8 cellular contexts compared by ENCODE assay signal in genomic region chr10:110497438-110498086, GRCh38. TPM values are rescaled to one million over a fixed set of nuclear protein-coding genes. Genes with fewer than 3 reads are reported as not detected.
DNase-seq lines count a peak whose midpoint lies in the region; ATAC-seq and TF ChIP-seq lines count a peak whose summit lies in the region.

Gene DUSP5 (plus strand): TSS chr10:110497907. CDS start chr10:110498122, 215 bp downstream.

- peak within 1 kb of the TSS; percentile 92 to 93 for H3K27ac ChIP-seq in SK-N-SH (ENCODE audit: low read depth in 2 of 2, low read length in 1 of 2)
- H3K27ac ChIP-seq in gastroesophageal sphincter, result peak within 1 kb of the TSS; percentile 86 to 96 (median 90)

- H3K36me3 Mint-ChIP-seq in activated naive CD4-positive, alpha-beta T cell treated with anti-CD3 and anti-CD28 coated beads, Interleukin-2, amount 10 ng/mL, durations not matched to agents 7 days and 5 days, result peaks cover 39% of the 10 kb centered on the region

- TF ChIP-seq POLR2A in gastroesophageal sphincter (IDR thresholded peaks at IDR 0.05), result peak; percentile 87 to 93

- H2AFZ ChIP-seq in SK-N-SH (ENCODE audit: low read depth), result no peak within 1 kb of the TSS

- H3K9me3 ChIP-seq in MG63 (no peaks in the 10 kb centered on the region), SK-N-SH (no peaks in the 10 kb centered on the region), gastroesophageal sphincter (no peaks in the 10 kb centered on the region)

- 4% methylated on average over 10 of the region's 98 CpGs for WGBS in SK-N-SH (ENCODE audit: low lambda C conversion rate)
- WGBS in gastroesophageal sphincter (ENCODE audit: low coverage in 1 of 2), 2 donors, result 0% methylated on average over 6 of the region's 98 CpGs; no CpG with 5 or more reads in 1 of the 2 donors

- peak within 1 kb of the TSS; percentile 82 for H3K4me3 ChIP-seq in H7 (ENCODE audit: insufficient read depth, low read depth, low read length)
- peak within 1 kb of the TSS; percentile 75 for H3K4me3 ChIP-seq in MG63
- H3K4me3 ChIP-seq in SK-N-SH (ENCODE audit: low read depth in 2 of 2, low read length in 1 of 2), result peak within 1 kb of the TSS; percentile 79 to 84
- H3K4me3 ChIP-seq in gastroesophageal sphincter, result peak within 1 kb of the TSS; percentile 62 to 96

- H3K4me1 ChIP-seq in SK-N-SH (ENCODE audit: control insufficient read depth in 1 of 2, insufficient read depth in 2 of 2, low read depth in 1 of 2, low read length in 1 of 2), result peaks cover 34 to 50% of the 10 kb centered on the region in 2 experiments
- peaks cover 4 to 65% (median 33%) of the 10 kb centered on the region in 3 donors for H3K4me1 ChIP-seq in gastroesophageal sphincter

- no peak for TF ChIP-seq RAD21 in SK-N-SH (IDR thresholded peaks at IDR 0.05; ENCODE audit: low read length)

- H4K20me1 ChIP-seq in SK-N-SH (ENCODE audit: insufficient read depth), result peaks cover 20% of the 10 kb centered on the region

- H3K4me2 ChIP-seq in SK-N-SH, result peak within 1 kb of the TSS; percentile 94

- H3F3A ChIP-seq in SK-N-SH (replicated peaks; ENCODE audit: insufficient read depth), result peaks cover 41% of the 10 kb centered on the region

- POLR2A ChIA-PET in SK-N-SH (lab: Yijun Ruan, JAX), result interaction anchor here (0.7 to 1.3 kb wide), 2 partner anchors 22 to 34 kb away, joined by 3 read pairs; no protein-coding TSS in a partner anchor

- DNase-seq in GM03348 (ENCODE audit: low spot score), result peak; percentile 96
- peak; percentile 98 for DNase-seq in H7
- DNase-seq in MG63, result peak; percentile 88
- peak; percentile 98 for DNase-seq in SK-N-SH
- DNase-seq in activated naive CD4-positive, alpha-beta T cell treated with anti-CD3 and anti-CD28 coated beads, Interleukin-2, amount 10 ng/mL, durations not matched to agents 7 days and 5 days, result peak; percentile 94
- peak; percentile 24 to 94 (median 80) for DNase-seq in nucleus accumbens (lab: John Stamatoyannopoulos, UW)
- DNase-seq in superior temporal gyrus (ENCODE audit: extremely low spot score), result peak; percentile 94

- H3K27me3 Mint-ChIP-seq in activated naive CD4-positive, alpha-beta T cell treated with anti-CD3 and anti-CD28 coated beads, Interleukin-2, amount 10 ng/mL, durations not matched to agents 7 days and 5 days, result peaks cover 9% of the 10 kb centered on the region

- H3K4me3 Mint-ChIP-seq in activated naive CD4-positive, alpha-beta T cell treated with anti-CD3 and anti-CD28 coated beads, Interleukin-2, amount 10 ng/mL, durations not matched to agents 7 days and 5 days, result peak within 1 kb of the TSS; percentile 98

- H3K9ac ChIP-seq in SK-N-SH, result peak within 1 kb of the TSS; percentile 96

- H3K4me1 Mint-ChIP-seq in activated naive CD4-positive, alpha-beta T cell treated with anti-CD3 and anti-CD28 coated beads, Interleukin-2, amount 10 ng/mL, durations not matched to agents 7 days and 5 days, result peaks cover 53% of the 10 kb centered on the region

- no peak for TF ChIP-seq CTCF in SK-N-SH (IDR thresholded peaks at IDR 0.05)
- TF ChIP-seq CTCF in gastroesophageal sphincter (IDR thresholded peaks at IDR 0.05), result peak in 1 of 4 experiments; percentile 16

- H3K36me3 ChIP-seq in H7 (replicated peaks; ENCODE audit: control insufficient read depth, insufficient read depth, low read length), result peaks cover under 1% of the 10 kb centered on the region; the same call in 1 of the 2 replicates
- H3K36me3 ChIP-seq in MG63, result no peaks in the 10 kb centered on the region
- H3K36me3 ChIP-seq in SK-N-SH (replicated peaks in 1 of 2; ENCODE audit: control insufficient read depth in 1 of 2, insufficient read depth in 2 of 2, low read length in 1 of 2), result no peaks in the 10 kb centered on the region
- no peaks in the 10 kb centered on the region for H3K36me3 ChIP-seq in gastroesophageal sphincter

- TF ChIP-seq EP300 in SK-N-SH (IDR thresholded peaks at IDR 0.05; ENCODE audit: borderline replicate concordance in 1 of 2, low read depth in 1 of 2, low read length in 1 of 2) (no peak; a peak in 1 of 4 replicates), gastroesophageal sphincter (IDR thresholded peaks at IDR 0.05) (no peak)

- H3K79me2 ChIP-seq in SK-N-SH (ENCODE audit: insufficient read depth), result peaks cover 65% of the 10 kb centered on the region

- no peaks in the 10 kb centered on the region for H3K9me2 ChIP-seq in SK-N-SH

- H3K27me3 ChIP-seq in H7 (ENCODE audit: control insufficient read depth, insufficient read depth, low read length) (peaks cover 7% of the 10 kb centered on the region; the same call in 1 of the 2 replicates), MG63 (no peaks in the 10 kb centered on the region), SK-N-SH (ENCODE audit: insufficient read depth) (no peaks in the 10 kb centered on the region), gastroesophageal sphincter (no peaks in the 10 kb centered on the region)

- peak; percentile 92 for ATAC-seq in gastroesophageal sphincter

- CTCF ChIA-PET in SK-N-SH (lab: Yijun Ruan, JAX), result interaction anchor here (1.0 to 2.4 kb wide), 6 partner anchors 15 to 191 kb away, joined by 3 to 12 read pairs (median 4); no protein-coding TSS in a partner anchor
- CTCF ChIA-PET in activated naive CD4-positive, alpha-beta T cell treated with anti-CD3 and anti-CD28 coated beads, Interleukin-2, amount 10 ng/mL, durations not matched to agents 7 days and 5 days (lab: Charles Lee), result interaction anchor here (0.9 to 2.5 kb wide), 2 partner anchors 71 to 82 kb away, joined by 4 to 7 read pairs; no protein-coding TSS in a partner anchor

- H3K27ac Mint-ChIP-seq in activated naive CD4-positive, alpha-beta T cell treated with anti-CD3 and anti-CD28 coated beads, Interleukin-2, amount 10 ng/mL, durations not matched to agents 7 days and 5 days, result peak within 1 kb of the TSS; percentile 90

- H3K9me3 Mint-ChIP-seq in activated naive CD4-positive, alpha-beta T cell treated with anti-CD3 and anti-CD28 coated beads, Interleukin-2, amount 10 ng/mL, durations not matched to agents 7 days and 5 days, result no peaks in the 10 kb centered on the region

TF ChIP-seq in SK-N-SH, 30 proteins besides CTCF, POLR2A, EP300 and RAD21 (continues in another document):
- no peak for TF ChIP-seq RFX5 (IDR thresholded peaks at IDR 0.05; ENCODE audit: low read length)
- peak; percentile 40; the same call in 1 of the 2 replicates for TF ChIP-seq RCOR1 (IDR thresholded peaks at IDR 0.05; ENCODE audit: low read length)
- TF ChIP-seq MXI1 (IDR thresholded peaks at IDR 0.05; ENCODE audit: low read depth, low read length), result peak; percentile 34; the same call in 1 of the 2 replicates
- no peak for TF ChIP-seq USF2 (IDR thresholded peaks at IDR 0.05; ENCODE audit: borderline replicate concordance, low read depth, low read length)
- TF ChIP-seq REST (IDR thresholded peaks at IDR 0.05; ENCODE audit: low read depth, low read length), result 0 out of 2 replicates have a peak, but pooled peaks have one; percentile 28
- peak; percentile 87 for TF ChIP-seq POLR2AphosphoS5 (IDR thresholded peaks at IDR 0.05; ENCODE audit: low read depth, low read length)
- no peak for TF ChIP-seq FOXM1 (IDR thresholded peaks at IDR 0.05; ENCODE audit: low read depth)
- no peak for TF ChIP-seq SMC3 (IDR thresholded peaks at IDR 0.05; ENCODE audit: low read depth, low read length)
- peak; percentile 18; the same call in 1 of the 2 replicates for TF ChIP-seq MAX (IDR thresholded peaks at IDR 0.05; ENCODE audit: low read depth)
- TF ChIP-seq SIN3A (IDR thresholded peaks at IDR 0.05; ENCODE audit: borderline replicate concordance, low read depth, low read length), result peak; percentile 82
- TF ChIP-seq GABPA (IDR thresholded peaks at IDR 0.05; ENCODE audit: low read depth), result peak; percentile 37
- peak; percentile 19; the same call in 1 of the 2 replicates for TF ChIP-seq TCF12 (IDR thresholded peaks at IDR 0.05)
- TF ChIP-seq CHD2 (IDR thresholded peaks at IDR 0.05; ENCODE audit: low read length, partially characterized antibody), result peak; percentile 19

RNA-seq across cellular contexts. Expression of gene DUSP5, which starts in this region (rescaled TPM):
- total RNA-seq in H7 (2014; rRNA removed; shearing (Covaris generic)), result 24.9 and 25.1 TPM in 2 replicates
- total RNA-seq in MG63 (2014; rRNA removed; shearing (Covaris generic); ENCODE audit: low replicate concordance), result 0.59 TPM in 1 of 2 replicates, not detected in the other
- polyA plus RNA-seq in SK-N-SH (2012; rRNA removed), result 38.2 and 52.0 TPM in 2 replicates
- polyA plus RNA-seq in SK-N-SH (2012; cell fraction: cytosol; rRNA removed), result 32.6 and 37.1 TPM in 2 replicates
- polyA plus RNA-seq in SK-N-SH (2012; cell fraction: nucleus; rRNA removed), result 60.7 and 85.8 TPM in 2 replicates
- total RNA-seq in gastroesophageal sphincter, result 1 to 10 TPM; 2.5 to 9.8 (median 3.5) TPM

Comparison
In these comparisons a context has a peak if more than half of its experiments do, and no peak if none do; other contexts are left out.
1. Peak in every context shown above with its lines: DNase-seq, ATAC-seq, H3K4me3 ChIP-seq and H3K27ac ChIP-seq.
2. Peak in DNase-seq and H3K4me3 ChIP-seq in MG63; RNA of the gene not detected or under 1 TPM.